ENCODE assay signal across 23 cellular contexts in the genomic region with DNA sequence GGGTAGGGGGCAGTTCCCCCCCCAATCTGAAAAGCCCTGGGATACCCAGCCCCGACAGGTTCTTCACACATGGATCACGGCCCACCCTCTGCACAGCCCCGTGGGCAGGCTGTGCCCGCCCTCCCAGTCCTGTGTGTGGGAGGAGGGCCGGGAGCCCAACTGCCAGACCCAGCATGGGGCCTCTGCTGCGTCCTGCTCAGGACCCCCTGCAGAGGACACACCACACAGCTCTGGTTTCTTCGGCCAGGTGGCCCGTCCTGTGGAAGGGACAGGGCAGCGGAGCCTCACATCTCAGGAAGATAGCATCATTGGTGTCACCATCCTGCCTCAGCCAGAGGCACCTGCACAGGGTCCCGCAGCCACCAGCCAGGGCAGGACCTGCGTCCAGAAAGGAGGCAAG.
"Had no signal": no experiment of that assay in that cellular context is flagged by ENCODE, and none has a peak within 500 bp of the region (broad histone marks: within the 10 kb centered on the region; RNA-seq: fewer than 3 reads in every experiment).

No MANE protein-coding gene starts in this region.

- H3K4me3 ChIP-seq: cardiac muscle cell, MG63, SJCRH30 had no signal

- DNase-seq: activated CD4-positive, alpha-beta memory T cell treated with anti-CD3 and anti-CD28 coated beads for 36 hours; activated CD4-positive, alpha-beta T cell treated with anti-CD3 and anti-CD28 coated beads, Interleukin-2, amount 10 ng/mL, durations not matched to agents 7 days and 5 days; activated CD4-positive, CD25-positive, alpha-beta regulatory T cell; activated CD8-positive, alpha-beta memory T cell treated with anti-CD3 and anti-CD28 coated beads for 24 hours; activated gamma-delta T cell treated with Interleukin-2 at 50 U/mL for 16 hours; activated naive CD4-positive, alpha-beta T cell treated with anti-CD3 and anti-CD28 coated beads, Interleukin-2, amount 10 ng/mL, durations not matched to agents 7 days and 5 days; activated naive CD8-positive, alpha-beta T cell treated with anti-CD3 and anti-CD28 coated beads for 36 hours; activated T-cell treated with anti-CD3 and anti-CD28 coated beads for 4 hours; activated T-cell treated with anti-CD3 and anti-CD28 coated beads, Interleukin-2, amount 50 U/mL, for 48 hours; brain microvascular endothelial cell; MG63; MV-4-11; NCI-H1105; NCI-H1436; NCI-H187 treated with DMSO at 0.1 percent for 48 hours; NCI-H2081 treated with DMSO at 0.1 percent for 48 hours; NCI-H526; NCI-H774; SJCRH30; SK-N-SH; T-helper 1 cell had no signal

- H3K27ac ChIP-seq: brain microvascular endothelial cell, cardiac muscle cell, SJCRH30, VCaP had no signal

- H3K27me3 ChIP-seq: brain microvascular endothelial cell, cardiac muscle cell, MG63, SJCRH30 had no signal

- H3K36me3 ChIP-seq: brain microvascular endothelial cell, cardiac muscle cell, MG63, SJCRH30 had no signal

- H3K9me3 ChIP-seq: MG63, SJCRH30, SK-N-SH had no signal

- H3K9ac ChIP-seq: SK-N-SH had no signal
